In genomic region chr12:132761032-132761910, GRCh38 we compare ENCODE assay signal across 8 cellular contexts. TPM values are rescaled to one million over a fixed set of nuclear protein-coding genes. Genes with fewer than 3 reads are reported as not detected.
DNase-seq lines count a peak whose midpoint lies in the region; ATAC-seq and TF ChIP-seq lines count a peak whose summit lies in the region.

Gene ANKLE2, minus strand, starts transcription at chr12:132761832. Its CDS starts 34 bp downstream, at chr12:132761798.

- H3K4me3 ChIP-seq in BJ (ENCODE audit: low read depth, low read length), result peak within 1 kb of the TSS; percentile 90

- no peaks in the 10 kb centered on the region for H3K27me3 ChIP-seq in BJ (ENCODE audit: control insufficient read depth, insufficient read depth, low read length)
- no peaks in the 10 kb centered on the region for H3K27me3 ChIP-seq in foreskin keratinocyte

- DNase-seq in BJ (ENCODE audit: low read depth) (no peak), RPMI8226 (peak; percentile 58), activated gamma-delta T cell (lab: John Stamatoyannopoulos, UW) (peak; percentile 54), foreskin keratinocyte (no peak), omental fat pad (ENCODE audit: low spot score) (no peak)

- POLR2A ChIA-PET in BJ (lab: Charles Lee), result no interaction called here

- ATAC-seq in GM19043 (IDR thresholded peaks at IDR 0.05; ENCODE audit: low read depth, unreplicated experiment) (peak; percentile 7), HG03342 (IDR thresholded peaks at IDR 0.05; ENCODE audit: unreplicated experiment) (peak; percentile 36), foreskin keratinocyte (peak; percentile 41), omental fat pad (ENCODE audit: low FRiP score) (peak; percentile 49)

- CTCF ChIA-PET in BJ (lab: Yijun Ruan, JAX), result interaction anchor here (0.6 to 1.2 kb wide), 2 partner anchors 15 to 17 kb away, joined by 3 read pairs; no protein-coding TSS in a partner anchor

- TF ChIP-seq CTCF in BJ (IDR thresholded peaks at IDR 0.05; ENCODE audit: insufficient read depth, low read depth, low read length) (no peak), foreskin keratinocyte (conservative IDR thresholded peaks at IDR 0.05) (no peak), omental fat pad (IDR thresholded peaks at IDR 0.05) (no peak)

- peaks cover 11% of the 10 kb centered on the region for H3K4me1 ChIP-seq in foreskin keratinocyte

- H3K27ac ChIP-seq in foreskin keratinocyte, result peak within 1 kb of the TSS; percentile 98
- H3K27ac ChIP-seq in temporal lobe (ENCODE audit: low read depth, low read length), result peak within 1 kb of the TSS; percentile 89

- peaks cover 1% of the 10 kb centered on the region; the same call in 1 of the 2 replicates for H3K36me3 ChIP-seq in BJ (ENCODE audit: control insufficient read depth, insufficient read depth, low read length)

RNA-seq across cellular contexts. Expression of gene ANKLE2, which starts in this region (rescaled TPM):
- polyA plus RNA-seq in BJ (2011; rRNA removed) (78.8 and 119 TPM in 2 replicates), foreskin keratinocyte (35.2 and 37.3 TPM in 2 replicates)
- polyA minus RNA-seq in BJ (2011; rRNA and poly(A)+ RNA removed), result 183 and 254 TPM in 2 replicates
- total RNA-seq in foreskin keratinocyte (80.2 and 90.6 TPM in 2 replicates), omental fat pad (100 to 1,000 TPM in 1 of 4 donors, 10 to 100 TPM in 3; 69.0 to 187 (median 76.7) TPM), temporal lobe (35.2 TPM)

Comparison
In these comparisons a context has a peak if more than half of its experiments do, and no peak if none do; other contexts are left out.
1. DNase-seq: peak in RPMI8226 (single experiment) and activated gamma-delta T cell (single experiment); none in BJ (single experiment), foreskin keratinocyte (0 of 2) and omental fat pad (single experiment).
2. Peak in every context shown above with its lines, with median percentiles within 50 percentile points of each other: ATAC-seq.